In genomic region chr12:96195845-96196451, GRCh38 we compare ENCODE assay signal across 1 cellular context.
TF ChIP-seq lines count a peak whose summit lies in the region.

No MANE protein-coding gene starts in this region.

TF ChIP-seq in HepG2, 621 proteins besides CTCF, POLR2A, EP300 and RAD21 (continued from another document):
- TF ChIP-seq ZHX1 (CRISPR knock-in tag; IDR thresholded peaks at IDR 0.05; ENCODE audit: low read depth) (no peak), ZNF629 (CRISPR knock-in tag; conservative IDR thresholded peaks at IDR 0.05) (no peak), AHDC1 (CRISPR knock-in tag; IDR thresholded peaks at IDR 0.05; ENCODE audit: borderline replicate concordance) (no peak)
